20 cellular contexts compared by ENCODE assay signal in the genomic region with DNA sequence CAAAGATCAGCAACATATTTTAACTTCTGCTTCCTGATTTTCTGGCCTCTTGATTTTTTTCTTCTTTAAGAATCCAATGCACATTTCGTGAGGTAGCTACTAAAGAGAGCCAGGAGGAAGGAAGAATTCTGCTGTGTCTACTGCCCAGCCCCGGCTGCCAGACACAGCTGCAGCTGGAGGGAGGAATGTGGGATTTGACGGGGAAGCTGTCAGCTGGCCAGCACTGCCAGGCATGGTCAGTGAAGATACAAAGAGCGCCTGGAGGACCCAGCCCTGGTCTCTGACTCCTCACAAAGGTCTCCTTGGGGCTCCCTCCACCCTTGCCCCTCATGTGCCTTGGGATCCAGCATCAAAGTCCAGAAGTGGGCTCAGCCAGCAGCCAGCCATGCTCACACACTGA. TPM values are rescaled to one million over a fixed set of nuclear protein-coding genes. Genes with fewer than 3 reads are reported as not detected.
DNase-seq lines count a peak whose midpoint lies in the region; ATAC-seq and TF ChIP-seq lines count a peak whose summit lies in the region.
"Had no signal": no experiment of that assay in that cellular context is flagged by ENCODE, and none has a peak within 500 bp of the region (broad histone marks: within the 10 kb centered on the region; RNA-seq: fewer than 3 reads in every experiment).

No MANE protein-coding gene starts in this region.

- no peaks in the 10 kb centered on the region for H3K79me2 ChIP-seq in GM23338 (replicated peaks; ENCODE audit: insufficient read depth)

- H3K36me3 ChIP-seq in right atrium auricular region: no peaks in the 10 kb centered on the region
- no peaks in the 10 kb centered on the region for H3K36me3 ChIP-seq in upper lobe of right lung
- H3K36me3 ChIP-seq in GM23338 (ENCODE audit: insufficient read depth): no peaks in the 10 kb centered on the region

- TF ChIP-seq CTCF in right atrium auricular region (IDR thresholded peaks at IDR 0.05) (no peak), upper lobe of right lung (IDR thresholded peaks at IDR 0.05) (no peak), GM23338 (conservative IDR thresholded peaks at IDR 0.05; ENCODE audit: low read depth in 2 of 2) (no peak)

- H3K27me3 ChIP-seq in right atrium auricular region: no peaks in the 10 kb centered on the region
- peaks cover 2% of the 10 kb centered on the region for H3K27me3 ChIP-seq in upper lobe of right lung
- H3K27me3 ChIP-seq in GM23338 (ENCODE audit: insufficient read depth): no peaks in the 10 kb centered on the region

- H3F3A ChIP-seq in GM23338 (replicated peaks; ENCODE audit: low read depth): no peaks in the 10 kb centered on the region

- no peak overlapping the region for H3K4me3 Mint-ChIP-seq in GM23338
- H3K4me3 Mint-ChIP-seq: activated T-helper 17 cell treated with anti-CD3 and anti-CD28 coated beads, Interleukin-2, amount 50 U/mL, for 72 hours; CD4-positive, CD25-positive, alpha-beta regulatory T cell; central memory CD8-positive, alpha-beta T cell; effector memory CD8-positive, alpha-beta T cell; T-helper 2 cell treated with Interferon-gamma antibody and Interleukin-4, amounts not matched to agents 5 μg/mL and 100 μg/mL, for 36 hours had no signal

- H3K27ac ChIP-seq in right atrium auricular region: no peak overlapping the region
- no peak overlapping the region for H3K27ac ChIP-seq in upper lobe of right lung
- H3K27ac ChIP-seq in GM23338 (ENCODE audit: low read depth): no peak overlapping the region

- H3K4me2 ChIP-seq in GM23338: no peak overlapping the region

- no peaks in the 10 kb centered on the region for H4K20me1 ChIP-seq in GM23338 (replicated peaks; ENCODE audit: insufficient read depth)

- H3K36me3 Mint-ChIP-seq in GM23338 (ENCODE audit: low read depth): no peaks in the 10 kb centered on the region
- H3K36me3 Mint-ChIP-seq: CD4-positive, CD25-positive, alpha-beta regulatory T cell had no signal

- H3K9me3 Mint-ChIP-seq in GM23338: no peaks in the 10 kb centered on the region
- H3K9me3 Mint-ChIP-seq: activated T-helper 17 cell treated with anti-CD3 and anti-CD28 coated beads, Interleukin-2, amount 50 U/mL, for 72 hours; CD4-positive, CD25-positive, alpha-beta regulatory T cell; central memory CD8-positive, alpha-beta T cell; effector memory CD8-positive, alpha-beta T cell; T-helper 2 cell treated with Interferon-gamma antibody and Interleukin-4, amounts not matched to agents 5 μg/mL and 100 μg/mL, for 36 hours had no signal

- no peaks in the 10 kb centered on the region for H3K4me1 Mint-ChIP-seq in GM23338
- H3K4me1 Mint-ChIP-seq: activated T-helper 17 cell treated with anti-CD3 and anti-CD28 coated beads, Interleukin-2, amount 50 U/mL, for 72 hours; CD4-positive, CD25-positive, alpha-beta regulatory T cell; central memory CD8-positive, alpha-beta T cell had no signal

- H2AFZ ChIP-seq in GM23338: no peak overlapping the region

- H3K4me3 ChIP-seq in right atrium auricular region (no peak overlapping the region), upper lobe of right lung (no peak overlapping the region), GM23338 (no peak overlapping the region)

- ATAC-seq in Right ventricle myocardium superior (ENCODE audit: poor library complexity): peak; percentile 95
- peak; percentile 52 for ATAC-seq in upper lobe of right lung
- no peak for ATAC-seq in GM23338
- ATAC-seq: activated T-helper 17 cell treated with anti-CD3 and anti-CD28 coated beads, Interleukin-2, amount 50 U/mL, for 72 hours; effector memory CD8-positive, alpha-beta T cell; left lobe of liver; stimulated activated naive CD8-positive, alpha-beta T cell treated with anti-CD3 and anti-CD28 coated beads, Interleukin-15, Interleukin-2, amounts not matched to agents 100 U/mL and 50 U/mL, for 24 hours had no signal

- H3K27me3 Mint-ChIP-seq in GM23338 (ENCODE audit: insufficient read depth, low read depth, poor library complexity): peaks cover 10% of the 10 kb centered on the region

- no peaks in the 10 kb centered on the region for H3K9me2 ChIP-seq in GM23338 (ENCODE audit: insufficient read depth)

- DNase-seq in Right ventricle myocardium superior (peak; percentile 77), right atrium auricular region (ENCODE audit: low spot score) (no peak), globus pallidus (ENCODE audit: low spot score) (peak; percentile 64), myocyte (ENCODE audit: low read depth) (peak; percentile 60), upper lobe of right lung (no peak), GM23338 (ENCODE audit: low spot score) (no peak), NCI-H1048 (lab: John Stamatoyannopoulos, UW) (no peak), NCI-H187 (lab: John Stamatoyannopoulos, UW) (no peak)
- DNase-seq: CD4-positive, CD25-positive, alpha-beta regulatory T cell; effector memory CD8-positive, alpha-beta T cell; Karpas-422; NCI-H1417 treated with DMSO at 0.1 percent for 48 hours; NCI-H2171 treated with DMSO at 0.1 percent for 48 hours; SHP77; stimulated activated naive CD8-positive, alpha-beta T cell treated with anti-CD3 and anti-CD28 coated beads, Interleukin-15, Interleukin-2, amounts not matched to agents 100 U/mL and 50 U/mL, for 24 hours had no signal

- intact Hi-C loops in Right ventricle myocardium superior (cut with DNase I): no loop called here
- intact Hi-C loops in upper lobe of right lung (cut with DNase I): no loop called here

- H3K4me1 ChIP-seq in right atrium auricular region: peaks cover 0 to 11% of the 10 kb centered on the region in 2 donors
- peaks cover 6% of the 10 kb centered on the region for H3K4me1 ChIP-seq in upper lobe of right lung
- no peaks in the 10 kb centered on the region for H3K4me1 ChIP-seq in GM23338 (ENCODE audit: insufficient read depth)

- no peak overlapping the region for H3K27ac Mint-ChIP-seq in GM23338
- H3K27ac Mint-ChIP-seq: activated T-helper 17 cell treated with anti-CD3 and anti-CD28 coated beads, Interleukin-2, amount 50 U/mL, for 72 hours; CD4-positive, CD25-positive, alpha-beta regulatory T cell; T-helper 2 cell treated with Interferon-gamma antibody and Interleukin-4, amounts not matched to agents 5 μg/mL and 100 μg/mL, for 36 hours had no signal

- no peaks in the 10 kb centered on the region for H3K9me3 ChIP-seq in right atrium auricular region
- no peaks in the 10 kb centered on the region for H3K9me3 ChIP-seq in upper lobe of right lung

TF ChIP-seq in GM23338, 12 proteins besides CTCF, POLR2A, EP300 and RAD21 (continues in another document):
- TF ChIP-seq CREB1 (CRISPR knock-in tag; IDR thresholded peaks at IDR 0.05; ENCODE audit: low read depth) (no peak), STAT1 (IDR thresholded peaks at IDR 0.05; ENCODE audit: unreplicated experiment) (no peak)

RNA-seq across cellular contexts. Expression of a gene that starts 6.8 kb away (rescaled TPM):
- total RNA-seq in Right ventricle myocardium superior (not detected), right atrium auricular region (not detected), myocyte (0.21 and 0.62 TPM in 2 replicates), upper lobe of right lung (0.64 TPM)
- 5.1 TPM for polyA plus RNA-seq in myocyte (2012)
- total RNA-seq in GM23338 (2014; rRNA removed; shearing (Covaris generic)): 0.47 TPM in 1 of 2 replicates, not detected in the other
- polyA plus RNA-seq in GM23338 (2016; fragmentation: Nextera tagmentation; extraction: Ambion mirVana): not detected in 2 replicates
- total RNA-seq: A172; activated T-helper 17 cell treated with anti-CD3 and anti-CD28 coated beads, Interleukin-2, amount 50 U/mL, for 72 hours; CD4-positive, CD25-positive, alpha-beta regulatory T cell had no signal
- polyA plus RNA-seq: CD4-positive, CD25-positive, alpha-beta regulatory T cell had no signal

RNA-seq across cellular contexts. Expression of a gene that starts 44.9 kb away (rescaled TPM):
- total RNA-seq in Right ventricle myocardium superior (27.1 TPM), right atrium auricular region (100 to 1,000 TPM in 1 of 2 donors, 10 to 100 TPM in 1; 56.3 to 102 TPM), myocyte (not detected in 2 replicates), upper lobe of right lung (63.7 TPM)
- 0.19 TPM for polyA plus RNA-seq in myocyte (2012)
- not detected in 2 replicates for total RNA-seq in GM23338 (2014; rRNA removed; shearing (Covaris generic))
- polyA plus RNA-seq in GM23338 (2016; fragmentation: Nextera tagmentation; extraction: Ambion mirVana): 0.34 and 0.66 TPM in 2 replicates
- total RNA-seq: A172; CD4-positive, CD25-positive, alpha-beta regulatory T cell had no signal

RNA-seq across cellular contexts. Expression of a gene that starts 45.3 kb away (rescaled TPM):
- total RNA-seq in Right ventricle myocardium superior (33.4 TPM), right atrium auricular region (100 to 1,000 TPM; 162 to 227 TPM), myocyte (not detected in 2 replicates), upper lobe of right lung (68.2 TPM)
- polyA plus RNA-seq in myocyte (2012): 0.38 TPM
- 0.35 and 0.47 TPM in 2 replicates for total RNA-seq in GM23338 (2014; rRNA removed; shearing (Covaris generic))
- polyA plus RNA-seq in GM23338 (2016; fragmentation: Nextera tagmentation; extraction: Ambion mirVana): 0.42 and 0.83 TPM in 2 replicates
- total RNA-seq: A172; activated T-helper 17 cell treated with anti-CD3 and anti-CD28 coated beads, Interleukin-2, amount 50 U/mL, for 72 hours; CD4-positive, CD25-positive, alpha-beta regulatory T cell had no signal

Comparison
In these comparisons a context has a peak if more than half of its experiments do, and no peak if none do; other contexts are left out.
1. DNase-seq: peak in Right ventricle myocardium superior (single experiment), globus pallidus (single experiment) and myocyte (single experiment); none in right atrium auricular region (single experiment), upper lobe of right lung (single experiment), GM23338 (single experiment), NCI-H1048 (single experiment) and NCI-H187 (0 of 2).
2. RNA of a gene that starts 44.9 kb away (total RNA-seq): 56.3 to 102 TPM in right atrium auricular region, 63.7 TPM in upper lobe of right lung (single experiment) and 27.1 TPM in Right ventricle myocardium superior (single experiment); not detected in GM23338 and not detected in myocyte; every median in the first group is over 10 times any median in the second.
3. RNA of a gene that starts 45.3 kb away (total RNA-seq): 162 to 227 TPM in right atrium auricular region, 68.2 TPM in upper lobe of right lung (single experiment) and 33.4 TPM in Right ventricle myocardium superior (single experiment); 0.35 to 0.47 TPM in GM23338 and not detected in myocyte; every median in the first group is over 10 times any median in the second.